In genomic region chr22:31662668-31663037, GRCh38 we compare ENCODE assay signal across 8 cellular contexts. TPM values are rescaled to one million over a fixed set of nuclear protein-coding genes. Genes with fewer than 3 reads are reported as not detected.
DNase-seq lines count a peak whose midpoint lies in the region; ATAC-seq and TF ChIP-seq lines count a peak whose summit lies in the region.

No MANE protein-coding gene starts in this region.

- H3K27ac ChIP-seq in KMS-11 = peak overlapping the region; percentile 64

- H3K4me1 ChIP-seq in KMS-11 (ENCODE audit: low read depth, poor library complexity, severe bottlenecking) = peaks cover 11% of the 10 kb centered on the region

- H3K9me3 Mint-ChIP-seq in naive B cell = no peaks in the 10 kb centered on the region

- no peaks in the 10 kb centered on the region for H3K36me3 Mint-ChIP-seq in naive B cell

- H3K36me3 ChIP-seq in KMS-11 (ENCODE audit: insufficient read depth) = no peaks in the 10 kb centered on the region

- H3K9ac ChIP-seq in KMS-11 = peak overlapping the region; percentile 66; the same call in 1 of the 2 replicates

- H3K79me2 ChIP-seq in KMS-11 (ENCODE audit: insufficient read depth, low read depth) = peaks cover 42% of the 10 kb centered on the region

- DNase-seq in AG04449 (ENCODE audit: low read depth, low spot score) = no peak
- no peak for DNase-seq in choroid plexus epithelial cell (ENCODE audit: low read depth)
- DNase-seq in naive B cell = no peak
- no peak for DNase-seq in ACHN
- no peak for DNase-seq in kidney tubule cell (ENCODE audit: low spot score)
- DNase-seq in NCI-H2171 (lab: John Stamatoyannopoulos, UW) = no peak

- peak overlapping the region; percentile 97 to 100 (median 98) for H3K27ac Mint-ChIP-seq in naive B cell

- H3K27me3 Mint-ChIP-seq in naive B cell = no peaks in the 10 kb centered on the region

- peak overlapping the region; percentile 98 for H3K4me3 ChIP-seq in AG04449 (ENCODE audit: low read depth, low read length)
- H3K4me3 ChIP-seq in KMS-11 (IDR thresholded peaks at IDR 0.05; ENCODE audit: insufficient read depth, low read depth, low read length) = peak overlapping the region; percentile 33
- peak overlapping the region; percentile 98 for H3K4me3 ChIP-seq in choroid plexus epithelial cell (ENCODE audit: low read depth, low read length)

- H3K4me2 ChIP-seq in KMS-11 = peak overlapping the region; percentile 78

- in situ Hi-C loops in ACHN (cut with HindIII; ENCODE audit: low pct_ligation_motif_present, low pct_unique_long_range_greater_than_20kb, low sequenced_read_pairs) = loop anchor here (25.0 kb wide), 1 partner anchor 300 kb away; no protein-coding TSS in a partner anchor

- H4K20me1 ChIP-seq in KMS-11 (ENCODE audit: insufficient read depth) = no peaks in the 10 kb centered on the region

- no peak for ATAC-seq in naive B cell (ENCODE audit: low read depth in 2 of 2)
- no peak for ATAC-seq in HG03108 (IDR thresholded peaks at IDR 0.05; ENCODE audit: unreplicated experiment)

- TF ChIP-seq CTCF in AG04449 (IDR thresholded peaks at IDR 0.05; ENCODE audit: insufficient read depth, low read length, missing control alignments) (no peak), KMS-11 (conservative IDR thresholded peaks at IDR 0.05; ENCODE audit: low read depth, low read length) (no peak), choroid plexus epithelial cell (conservative IDR thresholded peaks at IDR 0.05; ENCODE audit: low read depth, low read length) (no peak)

- POLR2A ChIA-PET in AG04449 (lab: Yijun Ruan, JAX) = interaction anchor here (1.3 kb wide), 1 partner anchor 32 kb away, joined by 4 read pairs; no protein-coding TSS in a partner anchor

- H3K27me3 ChIP-seq in KMS-11 (ENCODE audit: insufficient read depth, low read depth) = no peaks in the 10 kb centered on the region

- peak overlapping the region; percentile 93 to 100 (median 98) for H3K4me3 Mint-ChIP-seq in naive B cell

- CTCF ChIA-PET in AG04449 (lab: Yijun Ruan, JAX) = interaction anchor here (0.8 to 8.8 kb wide), 9 partner anchors 15 to 308 kb away, joined by 3 to 133 read pairs (median 4); no protein-coding TSS in a partner anchor

- H3K4me1 Mint-ChIP-seq in naive B cell = peaks cover 23 to 39% (median 31%) of the 10 kb centered on the region in 3 donors

- H2AFZ ChIP-seq in KMS-11 (ENCODE audit: low read depth) = peak overlapping the region; percentile 91

RNA-seq across cellular contexts. Expression of gene PISD, which starts 0.6 kb away (rescaled TPM):
- polyA plus RNA-seq in naive B cell (ENCODE audit: low read depth in 6 of 6) = 10 to 100 TPM; 14.9 to 23.1 (median 18.9) TPM

Comparison
In these comparisons a context has a peak if more than half of its experiments do, and no peak if none do; other contexts are left out.
1. H3K4me3 ChIP-seq: peak in every context shown above with its lines; median percentile 98 in AG04449; 98 in choroid plexus epithelial cell; 33 in KMS-11.